ENCODE assay signal across 20 cellular contexts in genomic region chrX:24799565-24799964, GRCh38.
DNase-seq lines count a peak whose midpoint lies in the region; FAIRE-seq and TF ChIP-seq lines count a peak whose summit lies in the region.
"Had no signal": no experiment of that assay in that cellular context is flagged by ENCODE, and none has a peak within 500 bp of the region (broad histone marks: within the 10 kb centered on the region; RNA-seq: fewer than 3 reads in every experiment).

No MANE protein-coding gene starts in this region.

- H3K4me1 ChIP-seq in BLaER1 = peaks cover 24% of the 10 kb centered on the region
- H3K4me1 ChIP-seq in kidney (ENCODE audit: control insufficient read depth in 1 of 2, insufficient read depth in 1 of 2, low read depth in 1 of 2, low read length in 2 of 2) = no peaks in the 10 kb centered on the region
- H3K4me1 ChIP-seq: SJCRH30 had no signal

- DNase-seq in WERI-Rb-1 (peak; percentile 53), kidney (no peak), retina (peak; percentile 6), GM13977 (ENCODE audit: low spot score) (no peak), NCI-H2196 treated with DMSO at 0.1 percent for 48 hours (lab: John Stamatoyannopoulos, UW; ENCODE audit: unreplicated experiment) (no peak), COR-L47 (lab: John Stamatoyannopoulos, UW) (no peak)
- DNase-seq: CD4-positive, alpha-beta T cell; DMS153; IMR-90; NCI-H1092 treated with DMSO at 0.1 percent for 48 hours; NCI-H1436 treated with DMSO at 0.1 percent for 48 hours; NCI-H1930; NCI-H226; NCI-H510A treated with DMSO at 0.1 percent for 48 hours; NCI-H748 treated with DMSO at 0.1 percent for 48 hours; SJCRH30 had no signal

- intact Hi-C loops in kidney (cut with DNase I) = no loop called here

- H3K27ac ChIP-seq in BLaER1 (no peak overlapping the region), WERI-Rb-1 (peak overlapping the region; percentile 57), kidney (ENCODE audit: low read depth in 2 of 2, low read length in 2 of 2) (no peak overlapping the region)
- H3K27ac ChIP-seq: KMS-11, SJCRH30 had no signal

- H3K9ac ChIP-seq in BLaER1 = no peak overlapping the region
- H3K9ac ChIP-seq in kidney (ENCODE audit: low read length in 2 of 2) = no peak overlapping the region
- H3K9ac ChIP-seq: KMS-11 had no signal

- H3K27me3 ChIP-seq in BLaER1 (peaks cover 96% of the 10 kb centered on the region), WERI-Rb-1 (ENCODE audit: insufficient read depth, low read depth, severe bottlenecking) (no peaks in the 10 kb centered on the region)
- H3K27me3 ChIP-seq: SJCRH30 had no signal

- in situ Hi-C loops in GM13977 (cut with MboI; ENCODE audit: low pct_unique_long_range_greater_than_20kb, low sequenced_read_pairs, unreplicated experiment) = no loop called here

- H3K4me2 ChIP-seq in BLaER1 = peak overlapping the region; percentile 29
- H3K4me2 ChIP-seq: KMS-11 had no signal

- no peak for TF ChIP-seq CTCF in WERI-Rb-1 (IDR thresholded peaks at IDR 0.05; ENCODE audit: low read depth, low read length)
- TF ChIP-seq CTCF in kidney (IDR thresholded peaks at IDR 0.05; ENCODE audit: borderline replicate concordance, extremely low read depth, insufficient read depth) = no peak
- no peak for TF ChIP-seq CTCF in GM13977 (IDR thresholded peaks at IDR 0.05; ENCODE audit: extremely low read depth, insufficient read depth, missing control alignments)

- peaks cover 7% of the 10 kb centered on the region; the same call in 1 of the 2 replicates for H3K36me3 ChIP-seq in BLaER1
- H3K36me3 ChIP-seq in WERI-Rb-1 = no peaks in the 10 kb centered on the region
- no peaks in the 10 kb centered on the region for H3K36me3 ChIP-seq in kidney (ENCODE audit: control insufficient read depth in 1 of 2, insufficient read depth in 2 of 2, low read length in 2 of 2)

- H3K4me3 ChIP-seq in BLaER1 (no peak overlapping the region), WERI-Rb-1 (ENCODE audit: low read depth, low read length) (no peak overlapping the region), kidney (ENCODE audit: low read length in 2 of 2) (no peak overlapping the region)
- H3K4me3 ChIP-seq: SJCRH30 had no signal

- no peaks in the 10 kb centered on the region; the same call in 1 of the 2 replicates for H3K9me3 ChIP-seq in BLaER1
- no peaks in the 10 kb centered on the region for H3K9me3 ChIP-seq in WERI-Rb-1 (ENCODE audit: severe bottlenecking)
- no peaks in the 10 kb centered on the region for H3K9me3 ChIP-seq in kidney (ENCODE audit: control insufficient read depth in 1 of 2, low read length in 2 of 2)
- H3K9me3 ChIP-seq: SJCRH30 had no signal

- H4K20me1 ChIP-seq in BLaER1 = 0 out of 2 replicates have a peak, but pooled peaks cover 13% of the 10 kb centered on the region

- FAIRE-seq in kidney (lab: Jason Lieb, UNC) = peak; percentile 46
- FAIRE-seq: G401.6, GM12892 had no signal

Comparison
In these comparisons a context has a peak if more than half of its experiments do, and no peak if none do; other contexts are left out.
1. DNase-seq: peak in WERI-Rb-1 (single experiment) and retina (single experiment); none in kidney (single experiment), GM13977 (single experiment), NCI-H2196 treated with DMSO at 0.1 percent for 48 hours (single experiment) and COR-L47 (single experiment).